20 cellular contexts compared by ENCODE assay signal in the genomic region with DNA sequence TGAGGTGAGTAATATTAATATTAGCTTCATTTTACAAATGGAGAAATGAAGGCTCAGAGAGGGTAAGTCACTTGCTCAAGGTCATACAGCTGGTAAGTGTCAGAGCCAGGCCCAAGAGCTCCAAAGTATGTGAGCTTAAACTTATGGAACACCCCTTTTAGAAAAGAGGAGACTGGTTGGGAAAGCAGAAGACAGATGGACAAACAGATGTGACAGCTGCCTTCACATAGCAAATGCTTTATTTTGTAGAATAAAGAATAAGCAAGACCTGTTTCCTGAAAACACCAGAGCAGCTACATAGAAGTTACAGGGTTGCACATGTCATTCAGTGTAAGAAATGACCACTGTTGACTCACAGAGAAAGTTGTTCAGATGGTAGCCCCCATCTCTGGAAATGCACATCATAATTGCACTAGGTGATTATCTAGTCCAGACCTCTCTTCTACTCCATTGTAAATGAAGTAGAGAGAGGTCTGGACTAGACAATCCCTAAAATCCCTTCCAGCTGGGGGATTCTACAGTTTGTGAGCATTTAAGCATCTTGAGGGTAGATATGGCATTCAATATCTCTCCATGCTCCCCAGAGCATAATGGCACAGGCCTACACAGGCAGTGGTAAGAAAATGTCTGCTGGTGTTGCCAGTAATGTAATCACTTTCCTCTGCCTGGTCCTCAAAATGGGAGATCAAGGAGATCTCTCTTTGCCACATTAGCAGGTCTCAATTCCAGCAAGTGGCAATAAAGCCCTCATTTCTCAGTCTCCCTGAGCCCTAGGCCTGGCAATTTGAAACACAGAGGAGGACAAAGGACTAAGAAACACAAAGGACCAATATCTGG.
"Had no signal": no experiment of that assay in that cellular context is flagged by ENCODE, and none has a peak within 500 bp of the region (broad histone marks: within the 10 kb centered on the region; RNA-seq: fewer than 3 reads in every experiment).

No MANE protein-coding gene starts in this region.

- H3K9me3 Mint-ChIP-seq: activated CD8-positive, alpha-beta T cell treated with anti-CD3 and anti-CD28 coated beads for 36 hours; activated naive CD4-positive, alpha-beta T cell treated with anti-CD3 and anti-CD28 coated beads, Interleukin-2, amount 50 U/mL, for 24 hours; memory B cell; nephron; stimulated activated naive CD8-positive, alpha-beta T cell treated with anti-CD3 and anti-CD28 coated beads, Interleukin-15, Interleukin-2, amounts not matched to agents 100 ng/mL and 50 ng/mL, for 24 hours had no signal

- H3K27ac ChIP-seq: colonic mucosa, esophagus muscularis mucosa, prostate gland, upper lobe of right lung had no signal

- H3K4me3 Mint-ChIP-seq: activated CD8-positive, alpha-beta T cell treated with anti-CD3 and anti-CD28 coated beads for 36 hours; activated naive CD4-positive, alpha-beta T cell treated with anti-CD3 and anti-CD28 coated beads, Interleukin-2, amount 50 U/mL, for 24 hours; memory B cell; nephron; stimulated activated naive CD8-positive, alpha-beta T cell treated with anti-CD3 and anti-CD28 coated beads, Interleukin-15, Interleukin-2, amounts not matched to agents 100 ng/mL and 50 ng/mL, for 24 hours had no signal

- H3K9me3 ChIP-seq: colonic mucosa, esophagus muscularis mucosa, prostate gland, upper lobe of right lung had no signal

- H3K4me1 Mint-ChIP-seq: activated naive CD4-positive, alpha-beta T cell treated with anti-CD3 and anti-CD28 coated beads, Interleukin-2, amount 50 U/mL, for 24 hours; memory B cell had no signal

- H3K36me3 Mint-ChIP-seq: activated naive CD4-positive, alpha-beta T cell treated with anti-CD3 and anti-CD28 coated beads, Interleukin-2, amount 50 U/mL, for 24 hours; memory B cell had no signal

- FAIRE-seq: small intestine had no signal

- H3K27me3 ChIP-seq: colonic mucosa, esophagus muscularis mucosa, upper lobe of right lung had no signal

- H3K27me3 Mint-ChIP-seq: activated CD8-positive, alpha-beta T cell treated with anti-CD3 and anti-CD28 coated beads for 36 hours; activated naive CD4-positive, alpha-beta T cell treated with anti-CD3 and anti-CD28 coated beads, Interleukin-2, amount 50 U/mL, for 24 hours; memory B cell; stimulated activated naive CD8-positive, alpha-beta T cell treated with anti-CD3 and anti-CD28 coated beads, Interleukin-15, Interleukin-2, amounts not matched to agents 100 ng/mL and 50 ng/mL, for 24 hours had no signal

- DNase-seq: activated CD4-positive, alpha-beta T cell treated with anti-CD3 and anti-CD28 coated beads for 4 hours; activated CD8-positive, alpha-beta T cell treated with anti-CD3 and anti-CD28 coated beads for 36 hours; activated effector memory CD4-positive, alpha-beta T cell treated with anti-CD3 and anti-CD28 coated beads, Interleukin-2, amount 50 U/mL, for 16 hours; activated T-cell treated with anti-CD3 and anti-CD28 coated beads, Interleukin-2, amount 50 U/mL, for 48 hours; amniotic stem cell; colonic mucosa; hypothalamus; left ventricle myocardium superior; right cardiac atrium; small intestine; stimulated activated CD4-positive, alpha-beta T cell treated with anti-CD3 and anti-CD28 coated beads, Interleukin-4, amount 100 ng/mL, for 4 hours; stimulated activated CD8-positive, alpha-beta memory T cell treated with anti-CD3 and anti-CD28 coated beads, Interleukin-4, amount 100 ng/mL, for 48 hours; T-helper 2 cell; upper lobe of right lung had no signal

- ATAC-seq: activated CD8-positive, alpha-beta T cell treated with anti-CD3 and anti-CD28 coated beads for 36 hours; upper lobe of right lung had no signal

- H3K4me1 ChIP-seq: colonic mucosa, upper lobe of right lung had no signal

- H3K4me3 ChIP-seq: colonic mucosa, esophagus muscularis mucosa, prostate gland, upper lobe of right lung had no signal

- H3K36me3 ChIP-seq: colonic mucosa, esophagus muscularis mucosa, prostate gland, upper lobe of right lung had no signal
